7 cellular contexts compared by ENCODE assay signal in genomic region chr19:48480151-48480475, GRCh38. TPM values are rescaled to one million over a fixed set of nuclear protein-coding genes. Genes with fewer than 3 reads are reported as not detected.
DNase-seq lines count a peak whose midpoint lies in the region; ATAC-seq and TF ChIP-seq lines count a peak whose summit lies in the region.

No MANE protein-coding gene starts in this region.

- H3K4me3 Mint-ChIP-seq in stimulated activated naive CD8-positive, alpha-beta T cell treated with anti-CD3 and anti-CD28 coated beads, Interleukin-15, amount 100 ng/mL, for 72 hours = peak overlapping the region; percentile 82 to 94

- peak overlapping the region; percentile 78 for H3K27ac ChIP-seq in RWPE1
- H3K27ac ChIP-seq in caudate nucleus (ENCODE audit: low read depth, low read length) = peak overlapping the region; percentile 72

- H3K27ac Mint-ChIP-seq in stimulated activated naive CD8-positive, alpha-beta T cell treated with anti-CD3 and anti-CD28 coated beads, Interleukin-15, amount 100 ng/mL, for 72 hours = peak overlapping the region; percentile 48 to 94

- POLR2A ChIA-PET in RWPE1 (lab: Yijun Ruan, JAX; ENCODE audit: low non-redundant PET) = no interaction called here

- ATAC-seq in left lobe of liver = peak; percentile 74
- ATAC-seq in stimulated activated naive CD8-positive, alpha-beta T cell treated with anti-CD3 and anti-CD28 coated beads, Interleukin-15, amount 100 ng/mL, for 72 hours = peak; percentile 18
- ATAC-seq in GM19467 (IDR thresholded peaks at IDR 0.05; ENCODE audit: unreplicated experiment) = no peak

- DNase-seq in RWPE1 (ENCODE audit: low spot score) (no peak), caudate nucleus (lab: John Stamatoyannopoulos, UW) (peak in 56 of 61 donors; percentile 14 to 80 (median 54)), left lobe of liver (ENCODE audit: low spot score) (no peak), EL (no peak)
- no peak for DNase-seq in stimulated activated naive CD8-positive, alpha-beta T cell treated with anti-CD3 and anti-CD28 coated beads, Interleukin-15, amount 100 ng/mL, for 72 hours
- no peak for DNase-seq in central memory CD4-positive, alpha-beta T cell

- TF ChIP-seq CTCF in RWPE1 (conservative IDR thresholded peaks at IDR 0.05; ENCODE audit: low read depth) = no peak

- H3K27me3 Mint-ChIP-seq in stimulated activated naive CD8-positive, alpha-beta T cell treated with anti-CD3 and anti-CD28 coated beads, Interleukin-15, amount 100 ng/mL, for 72 hours = no peaks in the 10 kb centered on the region

- CTCF ChIA-PET in RWPE1 (lab: Yijun Ruan, JAX) = no interaction called here

- peaks cover 39% of the 10 kb centered on the region for H3K4me1 Mint-ChIP-seq in stimulated activated naive CD8-positive, alpha-beta T cell treated with anti-CD3 and anti-CD28 coated beads, Interleukin-15, amount 100 ng/mL, for 72 hours

- H3K9me3 Mint-ChIP-seq in stimulated activated naive CD8-positive, alpha-beta T cell treated with anti-CD3 and anti-CD28 coated beads, Interleukin-15, amount 100 ng/mL, for 72 hours = no peaks in the 10 kb centered on the region

RNA-seq across cellular contexts. Expression of gene CYTH2, which starts 10.9 kb away (rescaled TPM):
- 13.9 TPM for total RNA-seq in left lobe of liver

RNA-seq across cellular contexts. Expression of gene KCNJ14, which starts 24.7 kb away (rescaled TPM):
- total RNA-seq in left lobe of liver = 0.38 TPM

RNA-seq across cellular contexts. Expression of gene LMTK3, which starts 31.5 kb away (rescaled TPM):
- 0.43 TPM for total RNA-seq in left lobe of liver

RNA-seq across cellular contexts. Expression of gene GRWD1, which starts 34.3 kb away (rescaled TPM):
- total RNA-seq in left lobe of liver = 16.0 TPM

Comparison
In these comparisons a context has a peak if more than half of its experiments do, and no peak if none do; other contexts are left out.
1. DNase-seq: peak in caudate nucleus (56 of 61); none in RWPE1 (single experiment), left lobe of liver (single experiment), stimulated activated naive CD8-positive, alpha-beta T cell treated with anti-CD3 and anti-CD28 coated beads, Interleukin-15, amount 100 ng/mL, for 72 hours (0 of 2), EL (single experiment) and central memory CD4-positive, alpha-beta T cell (single experiment).